ENCODE assay signal across 8 cellular contexts in the genomic region with DNA sequence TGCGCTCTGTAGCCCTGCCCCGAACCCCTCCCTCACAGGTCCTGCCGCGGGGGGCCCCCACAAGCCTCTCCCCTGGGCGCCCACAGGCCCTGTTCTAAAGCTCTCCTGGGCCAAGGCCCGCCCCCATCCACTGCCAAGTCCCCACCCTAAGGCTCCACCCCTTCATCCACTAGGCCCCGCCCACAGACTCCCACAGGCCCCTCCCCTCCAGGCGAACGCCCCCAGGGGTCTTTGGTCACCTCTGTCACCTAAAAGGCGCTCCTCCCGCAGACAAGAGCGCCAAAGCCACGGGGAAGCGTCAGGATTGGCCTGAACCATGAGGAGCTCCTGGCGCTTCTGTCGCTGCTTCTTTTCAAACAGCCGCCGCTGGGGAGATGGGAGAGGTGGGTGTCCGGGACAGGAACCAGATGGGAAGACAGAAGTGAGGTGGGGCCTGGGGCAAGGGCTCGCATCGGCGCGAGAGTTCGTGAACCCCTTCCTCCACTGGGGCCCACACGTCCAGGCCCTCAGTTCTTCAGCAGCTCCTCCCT. TPM values are rescaled to one million over a fixed set of nuclear protein-coding genes. Genes with fewer than 3 reads are reported as not detected.
DNase-seq lines count a peak whose midpoint lies in the region; ATAC-seq, FAIRE-seq and TF ChIP-seq lines count a peak whose summit lies in the region.
"Had no signal": no experiment of that assay in that cellular context is flagged by ENCODE, and none has a peak within 500 bp of the region (broad histone marks: within the 10 kb centered on the region; RNA-seq: fewer than 3 reads in every experiment).

No MANE protein-coding gene starts in this region.

- POLR2A ChIA-PET in GM12878 (lab: Charles Lee): interaction anchor here (0.6 to 2.6 kb wide), 11 partner anchors 10 to 1627 kb away, joined by 3 to 22 read pairs (median 5); partner anchors contain the start of gene PPP1R15A

- H3K9me3 Mint-ChIP-seq in natural killer cell treated with Interleukin-12 subunit alpha and Interleukin-12 subunit beta and Interleukin-15 and Interleukin-18, amount 100 ng/mL, for 72 hours: no peaks in the 10 kb centered on the region

- peak overlapping the region; percentile 71 for H3K4me2 ChIP-seq in GM12878 (ENCODE audit: control insufficient read depth, insufficient read depth)

- RAD21 ChIA-PET in GM12878 (lab: Charles Lee; ENCODE audit: unreplicated experiment): interaction anchor here (1.0 to 2.0 kb wide), 5 partner anchors 10 to 70 kb away, joined by 3 to 10 read pairs (median 5); no protein-coding TSS in a partner anchor

- no peak for TF ChIP-seq RAD21 in GM12878 (IDR thresholded peaks at IDR 0.05; ENCODE audit: insufficient read depth, low read depth, low read length)

- 0 out of 2 replicates have a peak, but pooled peaks have one; percentile 27 for TF ChIP-seq POLR2A in GM12878 (IDR thresholded peaks at IDR 0.05; ENCODE audit: low read depth, low read length)

- peaks cover 5% of the 10 kb centered on the region for H3K4me1 ChIP-seq in GM12878 (ENCODE audit: control insufficient read depth, insufficient read depth, low read length)

- DNase-seq in GM12865 (ENCODE audit: low read depth) (peak; percentile 54), GM12878 (ENCODE audit: low read depth, low spot score) (no peak)
- no peak for DNase-seq in natural killer cell treated with Interleukin-12 subunit alpha and Interleukin-12 subunit beta and Interleukin-15 and Interleukin-18, amount 100 ng/mL, for 72 hours (ENCODE audit: low spot score)

- SMC1A ChIA-PET in GM12878 (lab: Charles Lee; ENCODE audit: uncharacterized antibody, unreplicated experiment): interaction anchor here (1.3 to 1.7 kb wide), 2 partner anchors 57 to 70 kb away, joined by 3 read pairs; no protein-coding TSS in a partner anchor

- TF ChIP-seq CTCF in GM12865 (IDR thresholded peaks at IDR 0.05; ENCODE audit: insufficient read depth, low read depth, low read length, missing control alignments): no peak
- no peak for TF ChIP-seq CTCF in GM12878 (IDR thresholded peaks at IDR 0.05 in 2 of 3, conservative IDR thresholded peaks at IDR 0.05 in 1 of 3; ENCODE audit: control insufficient read depth in 2 of 3, extremely low read depth in 1 of 3, insufficient read depth in 1 of 3, low read depth in 3 of 3, low read length in 3 of 3)

- peak overlapping the region; percentile 27 for H3K4me3 Mint-ChIP-seq in natural killer cell treated with Interleukin-12 subunit alpha and Interleukin-12 subunit beta and Interleukin-15 and Interleukin-18, amount 100 ng/mL, for 72 hours

- H3K79me2 ChIP-seq in GM12878 (ENCODE audit: control insufficient read depth, insufficient read depth, low read length): peaks cover 11% of the 10 kb centered on the region

- peaks cover 7 to 24% of the 10 kb centered on the region in 2 donors for H3K27me3 Mint-ChIP-seq in natural killer cell treated with Interleukin-12 subunit alpha and Interleukin-12 subunit beta and Interleukin-15 and Interleukin-18, amount 100 ng/mL, for 72 hours

- in situ Hi-C loops in GM12878 (cut with MboI): no loop called here

- no peaks in the 10 kb centered on the region for H3K9me3 ChIP-seq in GM12878 (replicated peaks; ENCODE audit: control insufficient read depth, insufficient read depth, low read length)

- peak overlapping the region; percentile 75 for H2AFZ ChIP-seq in GM12878 (ENCODE audit: control insufficient read depth, low read depth, low read length)

- peaks cover 15 to 29% of the 10 kb centered on the region in 2 donors for H3K4me1 Mint-ChIP-seq in natural killer cell treated with Interleukin-12 subunit alpha and Interleukin-12 subunit beta and Interleukin-15 and Interleukin-18, amount 100 ng/mL, for 72 hours (ENCODE audit: low read depth in 2 of 2)

- WGBS in GM12878 (ENCODE audit: insufficient coverage, insufficient replicate concordance, low lambda C conversion rate, missing lambda C conversion rate): 14% methylated on average over 19 of the region's 25 CpGs

- ATAC-seq in GM12878 (peak; percentile 80), HG03565 (IDR thresholded peaks at IDR 0.05; ENCODE audit: unreplicated experiment) (no peak), HG03135 (IDR thresholded peaks at IDR 0.05; ENCODE audit: unreplicated experiment) (no peak), GM21367 (IDR thresholded peaks at IDR 0.05; ENCODE audit: unreplicated experiment) (no peak)
- ATAC-seq in natural killer cell treated with Interleukin-12 subunit alpha and Interleukin-12 subunit beta and Interleukin-15 and Interleukin-18, amount 100 ng/mL, for 72 hours: peak in 1 of 2 donors; percentile 43

- FAIRE-seq in GM12878 (lab: Jason Lieb, UNC): no peak
- FAIRE-seq: frontal cortex had no signal

- CTCF ChIA-PET in GM12878 (lab: Yijun Ruan, JAX): interaction anchor here (1.1 to 1.4 kb wide), 3 partner anchors 10 to 54 kb away, joined by 4 to 6 read pairs (median 5); no protein-coding TSS in a partner anchor

- no peaks in the 10 kb centered on the region for H4K20me1 ChIP-seq in GM12878 (ENCODE audit: control insufficient read depth, insufficient read depth)

- H3K9ac ChIP-seq in GM12878 (ENCODE audit: control insufficient read depth, insufficient read depth, low read length): no peak overlapping the region

- H3K36me3 ChIP-seq in GM12878 (ENCODE audit: control insufficient read depth in 2 of 2, insufficient read depth in 2 of 2, low read length in 1 of 2): no peaks in the 10 kb centered on the region

- no TSS peak for BruUV-seq in GM12878 (replicated peaks; lab: Mats Ljungman, UMichigan)

- no peak overlapping the region for H3K4me3 ChIP-seq in GM12865 (ENCODE audit: low read depth, low read length)
- H3K4me3 ChIP-seq in GM12878: peak overlapping the region; percentile 56

- intact Hi-C loops in GM12878 (cut with micrococcal nuclease; ENCODE audit: unreplicated experiment): no loop called here

- H3K27ac Mint-ChIP-seq in natural killer cell treated with Interleukin-12 subunit alpha and Interleukin-12 subunit beta and Interleukin-15 and Interleukin-18, amount 100 ng/mL, for 72 hours: peak overlapping the region in 1 of 2 donors; percentile 82

- H3K27me3 ChIP-seq in GM12878 (replicated peaks in 1 of 2; ENCODE audit: control insufficient read depth in 2 of 2, insufficient read depth in 2 of 2, low read length in 1 of 2): no peaks in the 10 kb centered on the region

- no peak overlapping the region for H3K27ac ChIP-seq in GM12878 (ENCODE audit: control insufficient read depth, insufficient read depth)
- H3K27ac ChIP-seq: HL-60 had no signal

- no peaks in the 10 kb centered on the region for H3K36me3 Mint-ChIP-seq in natural killer cell treated with Interleukin-12 subunit alpha and Interleukin-12 subunit beta and Interleukin-15 and Interleukin-18, amount 100 ng/mL, for 72 hours

- TF ChIP-seq EP300 in GM12878 (IDR thresholded peaks at IDR 0.05; ENCODE audit: borderline replicate concordance in 1 of 2, control insufficient read depth in 1 of 2, low read depth in 2 of 2, low read length in 2 of 2): no peak

RNA-seq across cellular contexts. Expression of gene TULP2, which starts 2.3 kb away (rescaled TPM):
- total RNA-seq in GM12878 (2013; cell fraction: nucleolus; rRNA removed): 0.64 and 1.1 TPM in 2 replicates
- total RNA-seq in GM12878 (2014; rRNA removed) (0.49 and 0.56 TPM in 2 replicates), GM12878 (2014; rRNA removed; fragmentation: Illumina TruSeq; extraction: Trizol) (0.14 and 0.22 TPM in 2 replicates), GM12878 (2021) (0.82 and 1.2 TPM in 2 replicates)
- polyA plus RNA-seq in GM12878 (2011; ENCODE audit: low read depth): 0.28 TPM
- polyA plus RNA-seq in GM12878 (2011; rRNA removed) (0.26 and 0.45 TPM in 2 replicates), GM12878 (2014; fragmentation: Illumina TruSeq; extraction: Trizol) (0.31 and 0.57 TPM in 2 replicates), GM12878 (2014; fragmentation: Nextera tagmentation; extraction: Ambion mirVana) (under 1 TPM in 1 of 2 experiments, not detected in 1; 0.62 TPM), GM12878 (2014; rRNA removed) (0.69 and 1.5 TPM in 2 replicates), GM12878 (2016; fragmentation: Nextera tagmentation; extraction: Ambion mirVana) (under 1 TPM; 0.17 to 0.18 TPM)
- 0.28 and 0.51 TPM in 2 replicates for polyA plus RNA-seq in GM12878 (2011; cell fraction: cytosol; rRNA removed)
- 0.19 and 0.40 TPM in 2 replicates for polyA plus RNA-seq in GM12878 (2011; cell fraction: nucleus; rRNA removed)
- 0.70 and 0.84 TPM in 2 replicates for polyA plus RNA-seq in GM12878 (2012)
- 0.15 and 0.52 TPM in 2 replicates for polyA minus RNA-seq in GM12878 (2011; rRNA and poly(A)+ RNA removed)
- polyA minus RNA-seq in GM12878 (2011; cell fraction: cytosol; rRNA and poly(A)+ RNA removed): not detected in 2 replicates
- 0.12 TPM in 1 of 2 replicates, not detected in the other for polyA minus RNA-seq in GM12878 (2011; cell fraction: nucleus; rRNA and poly(A)+ RNA removed)
- total RNA-seq in natural killer cell treated with Interleukin-12 subunit alpha and Interleukin-12 subunit beta and Interleukin-15 and Interleukin-18, amount 100 ng/mL, for 72 hours: not detected

RNA-seq across cellular contexts. Expression of gene NUCB1, which starts 3.9 kb away (rescaled TPM):
- 118 and 121 TPM in 2 replicates for total RNA-seq in GM12878 (2013; cell fraction: nucleolus; rRNA removed)
- total RNA-seq in GM12878 (2014; rRNA removed): 41.8 and 48.6 TPM in 2 replicates
- 31.7 and 33.0 TPM in 2 replicates for total RNA-seq in GM12878 (2014; rRNA removed; fragmentation: Illumina TruSeq; extraction: Trizol)
- 80.2 and 82.4 TPM in 2 replicates for total RNA-seq in GM12878 (2021)
- 41.2 TPM for polyA plus RNA-seq in GM12878 (2011; ENCODE audit: low read depth)
- 19.3 and 40.3 TPM in 2 replicates for polyA plus RNA-seq in GM12878 (2011; rRNA removed)
- 53.1 and 63.0 TPM in 2 replicates for polyA plus RNA-seq in GM12878 (2011; cell fraction: cytosol; rRNA removed)
- polyA plus RNA-seq in GM12878 (2011; cell fraction: nucleus; rRNA removed): 77.6 and 86.5 TPM in 2 replicates
- polyA plus RNA-seq in GM12878 (2012): 97.8 and 107 TPM in 2 replicates
- polyA plus RNA-seq in GM12878 (2014; fragmentation: Illumina TruSeq; extraction: Trizol): 13.9 and 32.5 TPM in 2 replicates
- 1 to 10 TPM; 1.8 to 3.2 TPM for polyA plus RNA-seq in GM12878 (2014; fragmentation: Nextera tagmentation; extraction: Ambion mirVana)
- 77.7 and 94.2 TPM in 2 replicates for polyA plus RNA-seq in GM12878 (2014; rRNA removed)
- 100 to 1,000 TPM; 112 TPM for polyA plus RNA-seq in GM12878 (2016; fragmentation: Nextera tagmentation; extraction: Ambion mirVana)
- 14.6 and 32.7 TPM in 2 replicates for polyA minus RNA-seq in GM12878 (2011; rRNA and poly(A)+ RNA removed)
- 16.6 and 18.4 TPM in 2 replicates for polyA minus RNA-seq in GM12878 (2011; cell fraction: cytosol; rRNA and poly(A)+ RNA removed)
- polyA minus RNA-seq in GM12878 (2011; cell fraction: nucleus; rRNA and poly(A)+ RNA removed): 15.7 and 20.2 TPM in 2 replicates
- total RNA-seq in natural killer cell treated with Interleukin-12 subunit alpha and Interleukin-12 subunit beta and Interleukin-15 and Interleukin-18, amount 100 ng/mL, for 72 hours: 100 to 1,000 TPM; 213 to 270 TPM

RNA-seq across cellular contexts. Expression of gene PPP1R15A, which starts 24.0 kb away (rescaled TPM):
- 90.5 and 94.5 TPM in 2 replicates for total RNA-seq in GM12878 (2013; cell fraction: nucleolus; rRNA removed)
- total RNA-seq in GM12878 (2014; rRNA removed) (23.9 and 26.3 TPM in 2 replicates), GM12878 (2014; rRNA removed; fragmentation: Illumina TruSeq; extraction: Trizol) (21.0 and 22.2 TPM in 2 replicates), GM12878 (2021) (30.0 and 30.6 TPM in 2 replicates)
- polyA plus RNA-seq in GM12878 (2011; ENCODE audit: low read depth): 32.8 TPM
- polyA plus RNA-seq in GM12878 (2011; rRNA removed) (18.6 and 19.1 TPM in 2 replicates), GM12878 (2014; fragmentation: Illumina TruSeq; extraction: Trizol) (28.0 and 29.9 TPM in 2 replicates), GM12878 (2014; fragmentation: Nextera tagmentation; extraction: Ambion mirVana) (under 1 TPM; 0.68 to 0.90 TPM), GM12878 (2014; rRNA removed) (28.5 and 29.0 TPM in 2 replicates), GM12878 (2016; fragmentation: Nextera tagmentation; extraction: Ambion mirVana) (10 to 100 TPM; 44.1 to 50.8 TPM)
- 16.9 and 21.8 TPM in 2 replicates for polyA plus RNA-seq in GM12878 (2011; cell fraction: cytosol; rRNA removed)
- polyA plus RNA-seq in GM12878 (2011; cell fraction: nucleus; rRNA removed): 34.4 and 42.1 TPM in 2 replicates
- 64.8 and 69.0 TPM in 2 replicates for polyA plus RNA-seq in GM12878 (2012)
- 11.3 and 16.8 TPM in 2 replicates for polyA minus RNA-seq in GM12878 (2011; rRNA and poly(A)+ RNA removed)
- polyA minus RNA-seq in GM12878 (2011; cell fraction: cytosol; rRNA and poly(A)+ RNA removed): 7.4 and 12.2 TPM in 2 replicates
- 19.8 and 24.3 TPM in 2 replicates for polyA minus RNA-seq in GM12878 (2011; cell fraction: nucleus; rRNA and poly(A)+ RNA removed)
- total RNA-seq in natural killer cell treated with Interleukin-12 subunit alpha and Interleukin-12 subunit beta and Interleukin-15 and Interleukin-18, amount 100 ng/mL, for 72 hours: 100 to 1,000 TPM in 1 of 2 donors, 10 to 100 TPM in 1; 74.1 to 111 TPM

RNA-seq across cellular contexts. Expression of gene PLEKHA4, which starts 27.8 kb away (rescaled TPM):
- total RNA-seq in GM12878 (2013; cell fraction: nucleolus; rRNA removed): 1.8 and 2.3 TPM in 2 replicates
- total RNA-seq in GM12878 (2014; rRNA removed) (5.0 and 7.5 TPM in 2 replicates), GM12878 (2014; rRNA removed; fragmentation: Illumina TruSeq; extraction: Trizol) (3.1 and 3.3 TPM in 2 replicates), GM12878 (2021) (6.5 and 7.1 TPM in 2 replicates)
- polyA plus RNA-seq in GM12878 (2011; ENCODE audit: low read depth): 4.3 TPM
- polyA plus RNA-seq in GM12878 (2011; rRNA removed) (1.9 and 2.3 TPM in 2 replicates), GM12878 (2014; fragmentation: Illumina TruSeq; extraction: Trizol) (1.5 and 3.5 TPM in 2 replicates), GM12878 (2014; fragmentation: Nextera tagmentation; extraction: Ambion mirVana) (under 1 TPM in 1 of 2 experiments, not detected in 1; 0.13 TPM), GM12878 (2014; rRNA removed) (5.4 and 6.4 TPM in 2 replicates), GM12878 (2016; fragmentation: Nextera tagmentation; extraction: Ambion mirVana) (10 to 100 TPM in 1 of 2 experiments, 1 to 10 TPM in 1; 7.8 to 10.0 TPM)
- 2.1 and 2.8 TPM in 2 replicates for polyA plus RNA-seq in GM12878 (2011; cell fraction: cytosol; rRNA removed)
- polyA plus RNA-seq in GM12878 (2011; cell fraction: nucleus; rRNA removed): 1.7 and 3.2 TPM in 2 replicates
- 13.4 and 14.8 TPM in 2 replicates for polyA plus RNA-seq in GM12878 (2012)
- polyA minus RNA-seq in GM12878 (2011; rRNA and poly(A)+ RNA removed): 0.66 and 0.82 TPM in 2 replicates
- 1.4 TPM in 1 of 2 replicates, not detected in the other for polyA minus RNA-seq in GM12878 (2011; cell fraction: cytosol; rRNA and poly(A)+ RNA removed)
- 0.36 and 1.4 TPM in 2 replicates for polyA minus RNA-seq in GM12878 (2011; cell fraction: nucleus; rRNA and poly(A)+ RNA removed)
- 1 to 10 TPM; 3.8 to 5.4 TPM for total RNA-seq in natural killer cell treated with Interleukin-12 subunit alpha and Interleukin-12 subunit beta and Interleukin-15 and Interleukin-18, amount 100 ng/mL, for 72 hours

RNA-seq across cellular contexts. Expression of gene DHDH, which starts 37.2 kb away (rescaled TPM):
- total RNA-seq in GM12878 (2013; cell fraction: nucleolus; rRNA removed): not detected in 2 replicates
- not detected in 2 replicates for total RNA-seq in GM12878 (2014; rRNA removed)
- not detected in 2 replicates for total RNA-seq in GM12878 (2014; rRNA removed; fragmentation: Illumina TruSeq; extraction: Trizol)
- not detected in 2 replicates for total RNA-seq in GM12878 (2021)
- polyA plus RNA-seq in GM12878 (2011; ENCODE audit: low read depth): not detected
- 0.15 and 0.23 TPM in 2 replicates for polyA plus RNA-seq in GM12878 (2011; rRNA removed)
- 0.25 and 0.28 TPM in 2 replicates for polyA plus RNA-seq in GM12878 (2011; cell fraction: cytosol; rRNA removed)
- 0.16 and 0.26 TPM in 2 replicates for polyA plus RNA-seq in GM12878 (2011; cell fraction: nucleus; rRNA removed)
- polyA plus RNA-seq in GM12878 (2012): 1.1 and 1.2 TPM in 2 replicates
- not detected in 2 replicates for polyA plus RNA-seq in GM12878 (2014; fragmentation: Illumina TruSeq; extraction: Trizol)
- polyA plus RNA-seq in GM12878 (2014; fragmentation: Nextera tagmentation; extraction: Ambion mirVana): under 1 TPM in 1 of 2 experiments, not detected in 1; 0.13 TPM
- 0.19 TPM in 1 of 2 replicates, not detected in the other for polyA plus RNA-seq in GM12878 (2014; rRNA removed)
- polyA plus RNA-seq in GM12878 (2016; fragmentation: Nextera tagmentation; extraction: Ambion mirVana): under 1 TPM in 1 of 2 experiments, not detected in 1; 0.21 TPM
- polyA minus RNA-seq in GM12878 (2011; rRNA and poly(A)+ RNA removed): not detected in 2 replicates
- polyA minus RNA-seq in GM12878 (2011; cell fraction: cytosol; rRNA and poly(A)+ RNA removed): not detected in 2 replicates
- polyA minus RNA-seq in GM12878 (2011; cell fraction: nucleus; rRNA and poly(A)+ RNA removed): not detected in 2 replicates
- total RNA-seq in natural killer cell treated with Interleukin-12 subunit alpha and Interleukin-12 subunit beta and Interleukin-15 and Interleukin-18, amount 100 ng/mL, for 72 hours: under 1 TPM in 1 of 2 donors, not detected in 1; 0.43 TPM
- total RNA-seq: frontal cortex had no signal
